ENCODE assay signal across 1 cellular context in genomic region chr19:2610637-2611482, GRCh38.
TF ChIP-seq lines count a peak whose summit lies in the region.

No MANE protein-coding gene starts in this region.

TF ChIP-seq in HepG2, 621 proteins besides CTCF, POLR2A, EP300 and RAD21 (continued from another document):
- TF ChIP-seq ZNF780A (CRISPR knock-in tag; IDR thresholded peaks at IDR 0.05), result no peak
- TF ChIP-seq U2AF1 (optimal IDR thresholded peaks at IDR 0.05; ENCODE audit: low read depth, low read length), result no peak
- no peak for TF ChIP-seq ZNF235 (CRISPR knock-in tag; IDR thresholded peaks at IDR 0.05; ENCODE audit: borderline replicate concordance)
- TF ChIP-seq, protein P1, sequence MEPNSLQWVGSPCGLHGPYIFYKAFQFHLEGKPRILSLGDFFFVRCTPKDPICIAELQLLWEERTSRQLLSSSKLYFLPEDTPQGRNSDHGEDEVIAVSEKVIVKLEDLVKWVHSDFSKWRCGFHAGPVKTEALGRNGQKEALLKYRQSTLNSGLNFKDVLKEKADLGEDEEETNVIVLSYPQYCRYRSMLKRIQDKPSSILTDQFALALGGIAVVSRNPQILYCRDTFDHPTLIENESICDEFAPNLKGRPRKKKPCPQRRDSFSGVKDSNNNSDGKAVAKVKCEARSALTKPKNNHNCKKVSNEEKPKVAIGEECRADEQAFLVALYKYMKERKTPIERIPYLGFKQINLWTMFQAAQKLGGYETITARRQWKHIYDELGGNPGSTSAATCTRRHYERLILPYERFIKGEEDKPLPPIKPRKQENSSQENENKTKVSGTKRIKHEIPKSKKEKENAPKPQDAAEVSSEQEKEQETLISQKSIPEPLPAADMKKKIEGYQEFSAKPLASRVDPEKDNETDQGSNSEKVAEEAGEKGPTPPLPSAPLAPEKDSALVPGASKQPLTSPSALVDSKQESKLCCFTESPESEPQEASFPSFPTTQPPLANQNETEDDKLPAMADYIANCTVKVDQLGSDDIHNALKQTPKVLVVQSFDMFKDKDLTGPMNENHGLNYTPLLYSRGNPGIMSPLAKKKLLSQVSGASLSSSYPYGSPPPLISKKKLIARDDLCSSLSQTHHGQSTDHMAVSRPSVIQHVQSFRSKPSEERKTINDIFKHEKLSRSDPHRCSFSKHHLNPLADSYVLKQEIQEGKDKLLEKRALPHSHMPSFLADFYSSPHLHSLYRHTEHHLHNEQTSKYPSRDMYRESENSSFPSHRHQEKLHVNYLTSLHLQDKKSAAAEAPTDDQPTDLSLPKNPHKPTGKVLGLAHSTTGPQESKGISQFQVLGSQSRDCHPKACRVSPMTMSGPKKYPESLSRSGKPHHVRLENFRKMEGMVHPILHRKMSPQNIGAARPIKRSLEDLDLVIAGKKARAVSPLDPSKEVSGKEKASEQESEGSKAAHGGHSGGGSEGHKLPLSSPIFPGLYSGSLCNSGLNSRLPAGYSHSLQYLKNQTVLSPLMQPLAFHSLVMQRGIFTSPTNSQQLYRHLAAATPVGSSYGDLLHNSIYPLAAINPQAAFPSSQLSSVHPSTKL (CRISPR knock-in tag; IDR thresholded peaks at IDR 0.05), result peak; percentile 57; the same call in 1 of the 2 replicates
- TF ChIP-seq SOX6 (IDR thresholded peaks at IDR 0.05), result no peak
- TF ChIP-seq SOX6 (CRISPR knock-in tag; IDR thresholded peaks at IDR 0.05), result peak; percentile 62; the same call in 1 of the 2 replicates
- TF ChIP-seq ZNF557 (CRISPR knock-in tag; IDR thresholded peaks at IDR 0.05), result no peak
- TF ChIP-seq ZNF709 (CRISPR knock-in tag; IDR thresholded peaks at IDR 0.05), result no peak
- TF ChIP-seq, protein P2, sequence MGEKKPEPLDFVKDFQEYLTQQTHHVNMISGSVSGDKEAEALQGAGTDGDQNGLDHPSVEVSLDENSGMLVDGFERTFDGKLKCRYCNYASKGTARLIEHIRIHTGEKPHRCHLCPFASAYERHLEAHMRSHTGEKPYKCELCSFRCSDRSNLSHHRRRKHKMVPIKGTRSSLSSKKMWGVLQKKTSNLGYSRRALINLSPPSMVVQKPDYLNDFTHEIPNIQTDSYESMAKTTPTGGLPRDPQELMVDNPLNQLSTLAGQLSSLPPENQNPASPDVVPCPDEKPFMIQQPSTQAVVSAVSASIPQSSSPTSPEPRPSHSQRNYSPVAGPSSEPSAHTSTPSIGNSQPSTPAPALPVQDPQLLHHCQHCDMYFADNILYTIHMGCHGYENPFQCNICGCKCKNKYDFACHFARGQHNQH (CRISPR knock-in tag; IDR thresholded peaks at IDR 0.05), result no peak
- no peak for TF ChIP-seq ZNF281 (CRISPR knock-in tag; IDR thresholded peaks at IDR 0.05; ENCODE audit: borderline replicate concordance)
- TF ChIP-seq ZNF136 (CRISPR knock-in tag; IDR thresholded peaks at IDR 0.05; ENCODE audit: low read depth), result no peak
- TF ChIP-seq ZNF607 (CRISPR knock-in tag; IDR thresholded peaks at IDR 0.05; ENCODE audit: borderline replicate concordance), result no peak
- TF ChIP-seq PAWR (CRISPR knock-in tag; IDR thresholded peaks at IDR 0.05; ENCODE audit: borderline replicate concordance), result no peak
- TF ChIP-seq ZBTB1 (CRISPR knock-in tag; IDR thresholded peaks at IDR 0.05; ENCODE audit: borderline replicate concordance), result no peak
- TF ChIP-seq MTF2 (CRISPR knock-in tag; IDR thresholded peaks at IDR 0.05; ENCODE audit: borderline replicate concordance), result no peak
- peak; percentile 73; the same call in 1 of the 2 replicates for TF ChIP-seq ZNF580 (CRISPR knock-in tag; IDR thresholded peaks at IDR 0.05; ENCODE audit: borderline replicate concordance, low read depth)
- no peak for TF ChIP-seq MNT (IDR thresholded peaks at IDR 0.05)
- no peak for TF ChIP-seq KDM4B (CRISPR knock-in tag; IDR thresholded peaks at IDR 0.05)
- peak; percentile 62 for TF ChIP-seq MED1 (CRISPR knock-in tag; IDR thresholded peaks at IDR 0.05)
- no peak for TF ChIP-seq HOXA9 (CRISPR knock-in tag; IDR thresholded peaks at IDR 0.05; ENCODE audit: borderline replicate concordance)
- TF ChIP-seq ATF1 (CRISPR knock-in tag; IDR thresholded peaks at IDR 0.05), result no peak
- TF ChIP-seq ZNF274 (CRISPR knock-in tag; IDR thresholded peaks at IDR 0.05), result no peak
- peak; percentile 81; the same call in 1 of the 2 replicates for TF ChIP-seq ZSCAN31 (CRISPR knock-in tag; IDR thresholded peaks at IDR 0.05; ENCODE audit: low read depth)
- TF ChIP-seq, protein P3, sequence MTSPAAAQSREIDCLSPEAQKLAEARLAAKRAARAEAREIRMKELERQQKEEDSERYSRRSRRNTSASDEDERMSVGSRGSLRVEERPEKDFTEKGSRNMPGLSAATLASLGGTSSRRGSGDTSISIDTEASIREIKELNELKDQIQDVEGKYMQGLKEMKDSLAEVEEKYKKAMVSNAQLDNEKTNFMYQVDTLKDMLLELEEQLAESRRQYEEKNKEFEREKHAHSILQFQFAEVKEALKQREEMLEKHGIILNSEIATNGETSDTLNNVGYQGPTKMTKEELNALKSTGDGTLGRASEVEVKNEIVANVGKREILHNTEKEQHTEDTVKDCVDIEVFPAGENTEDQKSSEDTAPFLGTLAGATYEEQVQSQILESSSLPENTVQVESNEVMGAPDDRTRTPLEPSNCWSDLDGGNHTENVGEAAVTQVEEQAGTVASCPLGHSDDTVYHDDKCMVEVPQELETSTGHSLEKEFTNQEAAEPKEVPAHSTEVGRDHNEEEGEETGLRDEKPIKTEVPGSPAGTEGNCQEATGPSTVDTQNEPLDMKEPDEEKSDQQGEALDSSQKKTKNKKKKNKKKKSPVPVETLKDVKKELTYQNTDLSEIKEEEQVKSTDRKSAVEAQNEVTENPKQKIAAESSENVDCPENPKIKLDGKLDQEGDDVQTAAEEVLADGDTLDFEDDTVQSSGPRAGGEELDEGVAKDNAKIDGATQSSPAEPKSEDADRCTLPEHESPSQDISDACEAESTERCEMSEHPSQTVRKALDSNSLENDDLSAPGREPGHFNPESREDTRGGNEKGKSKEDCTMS (CRISPR knock-in tag; conservative IDR thresholded peaks at IDR 0.05), result no peak
- 0 out of 2 replicates have a peak, but pooled peaks have one; percentile 69 for TF ChIP-seq DNMT1 (CRISPR knock-in tag; IDR thresholded peaks at IDR 0.05)
- TF ChIP-seq HDAC2 (CRISPR knock-in tag; IDR thresholded peaks at IDR 0.05), result peak; percentile 54; the same call in 1 of the 2 replicates
- no peak for TF ChIP-seq POLR2AphosphoS5 (IDR thresholded peaks at IDR 0.05; ENCODE audit: low read depth, low read length)
- no peak for TF ChIP-seq ATF7-NPFF (CRISPR knock-in tag; IDR thresholded peaks at IDR 0.05; ENCODE audit: low read depth)
- TF ChIP-seq ZNF138 (CRISPR knock-in tag; IDR thresholded peaks at IDR 0.05; ENCODE audit: low read depth), result no peak
- peak; percentile 58; the same call in 1 of the 2 replicates for TF ChIP-seq ELF3 (CRISPR knock-in tag; IDR thresholded peaks at IDR 0.05)
